Comparison of ENCODE assay signal across 1 cellular context in genomic region chr19:45340899-45341453, GRCh38.
TF ChIP-seq lines count a peak whose summit lies in the region.

No MANE protein-coding gene starts in this region.

TF ChIP-seq in HEK293, 187 proteins besides CTCF, POLR2A, EP300 and RAD21 (continued from another document):
- TF ChIP-seq, protein P1, sequence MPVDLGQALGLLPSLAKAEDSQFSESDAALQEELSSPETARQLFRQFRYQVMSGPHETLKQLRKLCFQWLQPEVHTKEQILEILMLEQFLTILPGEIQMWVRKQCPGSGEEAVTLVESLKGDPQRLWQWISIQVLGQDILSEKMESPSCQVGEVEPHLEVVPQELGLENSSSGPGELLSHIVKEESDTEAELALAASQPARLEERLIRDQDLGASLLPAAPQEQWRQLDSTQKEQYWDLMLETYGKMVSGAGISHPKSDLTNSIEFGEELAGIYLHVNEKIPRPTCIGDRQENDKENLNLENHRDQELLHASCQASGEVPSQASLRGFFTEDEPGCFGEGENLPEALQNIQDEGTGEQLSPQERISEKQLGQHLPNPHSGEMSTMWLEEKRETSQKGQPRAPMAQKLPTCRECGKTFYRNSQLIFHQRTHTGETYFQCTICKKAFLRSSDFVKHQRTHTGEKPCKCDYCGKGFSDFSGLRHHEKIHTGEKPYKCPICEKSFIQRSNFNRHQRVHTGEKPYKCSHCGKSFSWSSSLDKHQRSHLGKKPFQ (tag by site-specific recombination; IDR thresholded peaks at IDR 0.05) = no peak
- peak; percentile 70 for TF ChIP-seq ZNF335 (tag by site-specific recombination; conservative IDR thresholded peaks at IDR 0.05)
- TF ChIP-seq ZNF514 (tag by site-specific recombination; IDR thresholded peaks at IDR 0.05) = no peak
- no peak for TF ChIP-seq ZNF114 (tag by site-specific recombination; IDR thresholded peaks at IDR 0.05)
- TF ChIP-seq GLIS2 (tag by site-specific recombination; IDR thresholded peaks at IDR 0.05) = peak; percentile 57
- no peak for TF ChIP-seq ZFP37 (tag by site-specific recombination; IDR thresholded peaks at IDR 0.05)
- TF ChIP-seq, protein P2, sequence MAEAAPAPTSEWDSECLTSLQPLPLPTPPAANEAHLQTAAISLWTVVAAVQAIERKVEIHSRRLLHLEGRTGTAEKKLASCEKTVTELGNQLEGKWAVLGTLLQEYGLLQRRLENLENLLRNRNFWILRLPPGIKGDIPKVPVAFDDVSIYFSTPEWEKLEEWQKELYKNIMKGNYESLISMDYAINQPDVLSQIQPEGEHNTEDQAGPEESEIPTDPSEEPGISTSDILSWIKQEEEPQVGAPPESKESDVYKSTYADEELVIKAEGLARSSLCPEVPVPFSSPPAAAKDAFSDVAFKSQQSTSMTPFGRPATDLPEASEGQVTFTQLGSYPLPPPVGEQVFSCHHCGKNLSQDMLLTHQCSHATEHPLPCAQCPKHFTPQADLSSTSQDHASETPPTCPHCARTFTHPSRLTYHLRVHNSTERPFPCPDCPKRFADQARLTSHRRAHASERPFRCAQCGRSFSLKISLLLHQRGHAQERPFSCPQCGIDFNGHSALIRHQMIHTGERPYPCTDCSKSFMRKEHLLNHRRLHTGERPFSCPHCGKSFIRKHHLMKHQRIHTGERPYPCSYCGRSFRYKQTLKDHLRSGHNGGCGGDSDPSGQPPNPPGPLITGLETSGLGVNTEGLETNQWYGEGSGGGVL (tag by site-specific recombination; IDR thresholded peaks at IDR 0.05) = peak; percentile 55; the same call in 1 of the 2 replicates
- 0 out of 2 replicates have a peak, but pooled peaks have one; percentile 16 for TF ChIP-seq ZNF391 (tag by site-specific recombination; IDR thresholded peaks at IDR 0.05; ENCODE audit: borderline replicate concordance, low read depth)
- TF ChIP-seq, protein P3, sequence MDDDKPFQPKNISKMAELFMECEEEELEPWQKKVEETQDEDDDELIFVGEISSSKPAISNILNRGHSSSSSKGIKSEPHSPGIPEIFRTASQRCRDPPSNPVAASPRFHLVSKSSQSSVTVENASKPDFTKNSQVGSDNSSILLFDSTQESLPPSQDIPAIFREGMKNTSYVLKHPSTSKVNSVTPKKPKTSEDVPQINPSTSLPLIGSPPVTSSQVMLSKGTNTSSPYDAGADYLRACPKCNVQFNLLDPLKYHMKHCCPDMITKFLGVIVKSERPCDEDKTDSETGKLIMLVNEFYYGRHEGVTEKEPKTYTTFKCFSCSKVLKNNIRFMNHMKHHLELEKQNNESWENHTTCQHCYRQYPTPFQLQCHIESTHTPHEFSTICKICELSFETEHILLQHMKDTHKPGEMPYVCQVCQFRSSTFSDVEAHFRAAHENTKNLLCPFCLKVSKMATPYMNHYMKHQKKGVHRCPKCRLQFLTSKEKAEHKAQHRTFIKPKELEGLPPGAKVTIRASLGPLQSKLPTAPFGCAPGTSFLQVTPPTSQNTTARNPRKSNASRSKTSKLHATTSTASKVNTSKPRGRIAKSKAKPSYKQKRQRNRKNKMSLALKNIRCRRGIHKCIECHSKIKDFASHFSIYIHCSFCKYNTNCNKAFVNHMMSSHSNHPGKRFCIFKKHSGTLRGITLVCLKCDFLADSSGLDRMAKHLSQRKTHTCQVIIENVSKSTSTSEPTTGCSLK (tag by site-specific recombination; IDR thresholded peaks at IDR 0.05) = no peak
- TF ChIP-seq ZNF585B (tag by site-specific recombination; IDR thresholded peaks at IDR 0.05) = no peak
- peak; percentile 51 for TF ChIP-seq SP3 (tag by site-specific recombination; IDR thresholded peaks at IDR 0.05)
- no peak for TF ChIP-seq ZNF596 (tag by site-specific recombination; IDR thresholded peaks at IDR 0.05)
- TF ChIP-seq ZNF785 (tag by site-specific recombination; IDR thresholded peaks at IDR 0.05) = peak; percentile 45; the same call in 1 of the 2 replicates
- TF ChIP-seq ZNF768 (tag by site-specific recombination; IDR thresholded peaks at IDR 0.05) = no peak
TF ChIP-seq in HEK293: peak in this region for 30.
